9 cellular contexts compared by ENCODE assay signal in the genomic region with DNA sequence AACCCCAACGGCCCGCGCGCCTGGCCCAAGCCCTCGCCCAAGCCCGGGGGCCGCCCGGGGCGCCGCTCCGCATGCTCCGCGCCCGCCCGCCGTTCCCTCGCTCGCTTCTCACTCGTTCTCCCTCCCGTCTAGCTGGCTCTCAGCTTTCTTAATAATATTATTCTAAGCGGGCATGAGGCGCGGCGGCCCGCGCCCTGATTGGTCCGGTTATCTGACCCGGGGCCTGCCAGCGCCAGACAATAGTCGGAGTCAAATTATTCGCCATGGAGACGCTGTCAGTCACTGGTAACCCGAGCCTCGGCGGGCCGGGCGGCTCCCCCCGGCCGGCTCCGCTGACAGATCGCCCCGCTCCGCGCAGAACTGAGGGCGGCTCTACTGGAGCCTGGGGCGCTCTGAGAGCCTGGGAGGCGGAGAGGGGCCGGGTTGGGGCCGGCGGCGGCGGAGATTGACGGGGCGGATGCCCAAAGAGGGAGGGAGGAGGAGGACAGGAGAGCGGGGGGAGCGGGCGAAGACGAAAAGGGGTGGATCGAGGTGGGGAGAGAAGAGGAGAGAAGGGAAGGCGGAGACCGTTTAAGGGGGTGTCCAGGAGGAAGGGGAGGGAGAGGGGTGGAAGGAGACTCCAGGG. TPM values are rescaled to one million over a fixed set of nuclear protein-coding genes. Genes with fewer than 3 reads are reported as not detected.
A peak's percentile ranks its signal among the peaks of the same experiment; 100 is the strongest.
DNase-seq lines count a peak whose midpoint lies in the region; ATAC-seq and TF ChIP-seq lines count a peak whose summit lies in the region.
"Had no signal": no experiment of that assay in that cellular context is flagged by ENCODE, and none has a peak within 500 bp of the region (broad histone marks: within the 10 kb centered on the region; RNA-seq: fewer than 3 reads in every experiment).

SIX2 (minus strand) TSS at position 150 of the 625 bp plus-strand sequence. CDS start 342 bp downstream, outside the sequence.

- H3K27ac ChIP-seq in Peyer's patch (peak within 1 kb of the TSS; percentile 19 to 59 (median 48)), right lobe of liver (no peak within 1 kb of the TSS)
- H3K27ac ChIP-seq in effector memory CD4-positive, alpha-beta T cell (ENCODE audit: insufficient read depth, low read length, poor library complexity, severe bottlenecking) = no peak within 1 kb of the TSS

- H3K27me3 ChIP-seq in Peyer's patch (peaks cover 0 to 80% of the 10 kb centered on the region in 2 donors), right lobe of liver (peaks cover 32 to 67% of the 10 kb centered on the region in 2 donors)
- peaks cover 61% of the 10 kb centered on the region for H3K27me3 ChIP-seq in effector memory CD4-positive, alpha-beta T cell (replicated peaks; ENCODE audit: control insufficient read depth, insufficient read depth, low read length, poor library complexity, severe bottlenecking)

- TF ChIP-seq POLR2A in Peyer's patch (IDR thresholded peaks at IDR 0.05) (no peak), right lobe of liver (IDR thresholded peaks at IDR 0.05) (no peak)

- TF ChIP-seq EP300 in Ishikawa (IDR thresholded peaks at IDR 0.05; ENCODE audit: borderline replicate concordance) = 0 out of 2 replicates have a peak, but pooled peaks have one; percentile 7

- H3K4me3 ChIP-seq in Peyer's patch (peak within 1 kb of the TSS; percentile 18 to 49 (median 38)), right lobe of liver (peak within 1 kb of the TSS; percentile 1 to 39 (median 25))
- H3K4me3 ChIP-seq in effector memory CD4-positive, alpha-beta T cell (ENCODE audit: insufficient read depth, low read depth, low read length, poor library complexity, severe bottlenecking) = peak within 1 kb of the TSS; percentile 42

- intact Hi-C loops in right lobe of liver (cut with DNase I) = no loop called here

- WGBS in right lobe of liver (ENCODE audit: insufficient coverage, low coverage, low lambda C conversion rate, missing lambda C conversion rate) = 4% methylated on average over 28 of the region's 61 CpGs

- TF ChIP-seq RAD21 in Ishikawa (IDR thresholded peaks at IDR 0.05; ENCODE audit: low read depth) = no peak

- no peak for TF ChIP-seq CTCF in Peyer's patch (IDR thresholded peaks at IDR 0.05)
- TF ChIP-seq CTCF in right lobe of liver (IDR thresholded peaks at IDR 0.05) = no peak

- peak; percentile 43 to 76 (median 72) for ATAC-seq in right lobe of liver

- H3K9me3 ChIP-seq in Peyer's patch (no peaks in the 10 kb centered on the region), right lobe of liver (no peaks in the 10 kb centered on the region)
- no peaks in the 10 kb centered on the region for H3K9me3 ChIP-seq in effector memory CD4-positive, alpha-beta T cell (ENCODE audit: control insufficient read depth, low read length)

- DNase-seq in DMS114 treated with DMSO at 0.1 percent for 48 hours (lab: John Stamatoyannopoulos, UW; ENCODE audit: unreplicated experiment) (peak; percentile 33), Peyer's patch (peak; percentile 18 to 79 (median 74)), right lobe of liver (peak; percentile 47 to 58 (median 58)), stromal cell of bone marrow (ENCODE audit: low read depth) (peak; percentile 98), CD1c-positive myeloid dendritic cell (ENCODE audit: extremely low spot score) (no peak)
- DNase-seq in effector memory CD4-positive, alpha-beta T cell = no peak
- DNase-seq in stimulated activated CD4-positive, alpha-beta T cell treated with anti-CD3 and anti-CD28 coated beads, Interleukin-4, amount 100 ng/mL, for 24 hours = no peak

- peaks cover 0 to 46% (median 17%) of the 10 kb centered on the region in 4 donors for H3K4me1 ChIP-seq in Peyer's patch
- H3K4me1 ChIP-seq in effector memory CD4-positive, alpha-beta T cell (ENCODE audit: control insufficient read depth, insufficient read depth, low read length, poor library complexity, severe bottlenecking) = peaks cover 21% of the 10 kb centered on the region
- peaks cover 0 to 42% (median 8%) of the 10 kb centered on the region in 4 donors for H3K4me1 ChIP-seq in right lobe of liver

- H3K36me3 ChIP-seq in Peyer's patch (no peaks in the 10 kb centered on the region), right lobe of liver (no peaks in the 10 kb centered on the region)
- H3K36me3 ChIP-seq in effector memory CD4-positive, alpha-beta T cell (ENCODE audit: control insufficient read depth, insufficient read depth, low read length) = no peaks in the 10 kb centered on the region

TF ChIP-seq in Ishikawa, 13 proteins besides CTCF, POLR2A, EP300 and RAD21:
- TF ChIP-seq TCF12 (IDR thresholded peaks at IDR 0.05; ENCODE audit: low read depth) (peak; percentile 26; the same call in 1 of the 2 replicates), MAX (IDR thresholded peaks at IDR 0.05) (peak; percentile 96), USF1 (IDR thresholded peaks at IDR 0.05) (no peak), FOXM1 (IDR thresholded peaks at IDR 0.05; ENCODE audit: borderline replicate concordance, low read depth) (0 out of 2 replicates have a peak, but pooled peaks have one; percentile 26), ZBTB7A (IDR thresholded peaks at IDR 0.05; ENCODE audit: low read depth) (no peak)

RNA-seq across cellular contexts. Expression of gene SIX2, which starts in this region (rescaled TPM):
- total RNA-seq in Peyer's patch (not detected), right lobe of liver (not detected)
- total RNA-seq: T-helper 1 cell treated with Interleukin-12 subunit alpha and Interleukin-12 subunit beta and Interleukin-4 antibody, amounts not matched to agents 30 ng/mL and 1 ng/mL, for 36 hours had no signal

Comparison
In these comparisons a context has a peak if more than half of its experiments do, and no peak if none do; other contexts are left out.
1. Peak in DNase-seq, H3K4me3 ChIP-seq and H3K27ac ChIP-seq in Peyer's patch; RNA of the gene not detected or under 1 TPM.
2. Peak in DNase-seq, ATAC-seq and H3K4me3 ChIP-seq in right lobe of liver; RNA of the gene not detected or under 1 TPM.
3. DNase-seq: peak in DMS114 treated with DMSO at 0.1 percent for 48 hours (single experiment) and stromal cell of bone marrow (single experiment); none in effector memory CD4-positive, alpha-beta T cell (0 of 3), stimulated activated CD4-positive, alpha-beta T cell treated with anti-CD3 and anti-CD28 coated beads, Interleukin-4, amount 100 ng/mL, for 24 hours (single experiment) and CD1c-positive myeloid dendritic cell (single experiment).
4. Peak in every context shown above with its lines, with median percentiles within 50 percentile points of each other: H3K4me3 ChIP-seq.